10 cellular contexts compared by ENCODE assay signal in genomic region chr6:153790048-153790447, GRCh38.
DNase-seq lines count a peak whose midpoint lies in the region; ATAC-seq and TF ChIP-seq lines count a peak whose summit lies in the region.
"Had no signal": no experiment of that assay in that cellular context is flagged by ENCODE, and none has a peak within 500 bp of the region (broad histone marks: within the 10 kb centered on the region; RNA-seq: fewer than 3 reads in every experiment).

No MANE protein-coding gene starts in this region.

- ATAC-seq in upper lobe of right lung: peak; percentile 31

- intact Hi-C loops in left ventricle myocardium inferior (cut with micrococcal nuclease) (no loop called here), upper lobe of right lung (cut with DNase I) (no loop called here)

- no peaks in the 10 kb centered on the region for H3K36me3 ChIP-seq in cardiac muscle cell
- no peaks in the 10 kb centered on the region for H3K36me3 ChIP-seq in left ventricle myocardium inferior
- H3K36me3 ChIP-seq in upper lobe of right lung: no peaks in the 10 kb centered on the region
- H3K36me3 ChIP-seq: WERI-Rb-1 had no signal

- H3K4me1 ChIP-seq in cardiac muscle cell (ENCODE audit: low read depth) (no peaks in the 10 kb centered on the region), left ventricle myocardium inferior (peaks cover 6% of the 10 kb centered on the region), upper lobe of right lung (no peaks in the 10 kb centered on the region)

- H3K4me3 ChIP-seq in cardiac muscle cell (no peak overlapping the region), left ventricle myocardium inferior (no peak overlapping the region), upper lobe of right lung (no peak overlapping the region)

- H3K27ac ChIP-seq in cardiac muscle cell (no peak overlapping the region), left ventricle myocardium inferior (replicated peaks) (no peak overlapping the region), upper lobe of right lung (no peak overlapping the region)
- H3K27ac ChIP-seq: WERI-Rb-1 had no signal

- H3K9me3 ChIP-seq in cardiac muscle cell (ENCODE audit: low read depth) (no peaks in the 10 kb centered on the region), left ventricle myocardium inferior (replicated peaks) (peaks cover 6% of the 10 kb centered on the region), upper lobe of right lung (no peaks in the 10 kb centered on the region)

- TF ChIP-seq CTCF in cardiac muscle cell (IDR thresholded peaks at IDR 0.05; ENCODE audit: low read depth, low read length) (peak; percentile 12), left ventricle myocardium inferior (IDR thresholded peaks at IDR 0.05; ENCODE audit: borderline replicate concordance) (no peak), upper lobe of right lung (IDR thresholded peaks at IDR 0.05) (no peak)

- peak in 1 of 2 donors; percentile 92 for DNase-seq in cardiac muscle cell (ENCODE audit: low read depth in 1 of 2, low spot score in 1 of 2)
- no peak for DNase-seq in left ventricle myocardium inferior
- peak; percentile 2 for DNase-seq in SW480 (ENCODE audit: low spot score)
- DNase-seq in glomerular endothelial cell (ENCODE audit: extremely low read depth, low read depth, low spot score): peak; percentile 91
- DNase-seq in upper lobe of right lung: no peak
- DNase-seq in NCI-H1048 (lab: John Stamatoyannopoulos, UW): no peak
- no peak for DNase-seq in activated T-cell treated with anti-CD3 and anti-CD28 coated beads for 4 hours
- DNase-seq in NCI-H1930 (lab: John Stamatoyannopoulos, UW): no peak
- DNase-seq: NCI-H1436, WERI-Rb-1 had no signal

- H3K27me3 ChIP-seq in cardiac muscle cell: no peaks in the 10 kb centered on the region
- no peaks in the 10 kb centered on the region for H3K27me3 ChIP-seq in left ventricle myocardium inferior (ENCODE audit: low read depth)
- no peaks in the 10 kb centered on the region for H3K27me3 ChIP-seq in upper lobe of right lung

Comparison
In these comparisons a context has a peak if more than half of its experiments do, and no peak if none do; other contexts are left out.
1. DNase-seq: peak in SW480 (single experiment) and glomerular endothelial cell (single experiment); none in left ventricle myocardium inferior (single experiment), upper lobe of right lung (single experiment), NCI-H1048 (single experiment), activated T-cell treated with anti-CD3 and anti-CD28 coated beads for 4 hours (single experiment) and NCI-H1930 (0 of 2).